In the genomic region with DNA sequence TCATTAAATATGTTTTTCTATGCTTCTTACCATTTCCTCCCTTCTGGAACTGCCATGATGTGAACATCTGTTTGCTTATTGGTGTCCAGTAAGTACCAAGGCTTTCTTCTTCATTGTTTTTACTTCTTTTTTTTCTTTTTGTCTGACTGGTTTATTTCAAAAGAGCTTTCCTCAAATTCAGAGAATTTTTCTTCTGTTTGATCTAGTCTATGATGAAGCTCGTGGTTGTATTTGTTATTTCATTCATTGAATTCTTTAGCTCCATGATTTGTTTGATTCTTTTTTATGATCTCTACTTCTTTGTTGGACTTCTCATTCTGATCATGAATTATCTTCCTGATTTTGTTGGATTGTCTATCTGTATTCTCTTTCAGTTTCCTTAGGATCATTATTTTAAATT, we compare ENCODE assay signal across 33 cellular contexts.
"Had no signal": no experiment of that assay in that cellular context is flagged by ENCODE, and none has a peak within 500 bp of the region (broad histone marks: within the 10 kb centered on the region; RNA-seq: fewer than 3 reads in every experiment).

No MANE protein-coding gene starts in this region.

- H3K27me3 ChIP-seq: adrenal gland, body of pancreas, brain microvascular endothelial cell, breast epithelium had no signal

- ATAC-seq: activated CD8-positive, alpha-beta T cell treated with anti-CD3 and anti-CD28 coated beads for 36 hours; activated naive CD4-positive, alpha-beta T cell treated with anti-CD3 and anti-CD28 coated beads, Interleukin-2, amount 50 U/mL, for 72 hours; activated T-cell treated with anti-CD3 and anti-CD28 coated beads, Interleukin-2, amount 50 U/mL, for 4 hours; activated T-cell treated with anti-CD3 and anti-CD28 coated beads, Interleukin-2, amount 50 U/mL, for 72 hours; activated T-helper 17 cell treated with anti-CD3 and anti-CD28 coated beads, Interleukin-2, amount 50 U/mL, for 72 hours; body of pancreas had no signal

- H3K9me3 ChIP-seq: body of pancreas had no signal

- H3K27ac ChIP-seq: adrenal gland, body of pancreas, brain microvascular endothelial cell, breast epithelium, VCaP had no signal

- H3K4me1 ChIP-seq: adrenal gland, body of pancreas, breast epithelium had no signal

- H3K36me3 ChIP-seq: adrenal gland, brain microvascular endothelial cell, breast epithelium had no signal

- H3K4me3 ChIP-seq: adrenal gland, body of pancreas, breast epithelium had no signal

- FAIRE-seq: astrocyte, TTC549 had no signal

- DNase-seq: activated B cell treated with CpG ODN at 0.5 μM for 24 hours; activated CD4-positive, alpha-beta memory T cell treated with anti-CD3 and anti-CD28 coated beads for 36 hours; activated CD4-positive, alpha-beta T cell treated with anti-CD3 and anti-CD28 coated beads for 4 hours; activated CD4-positive, alpha-beta T cell treated with anti-CD3 and anti-CD28 coated beads, Interleukin-2, amount 10 ng/mL, durations not matched to agents 24 days and 14 days; activated CD4-positive, alpha-beta T cell treated with anti-CD3 and anti-CD28 coated beads, Interleukin-2, amount 50 U/mL, for 1 hour; activated CD4-positive, alpha-beta T cell treated with anti-CD3 and anti-CD28 coated beads, Interleukin-2, amount 50 U/mL, for 4 hours; activated CD4-positive, CD25-positive, alpha-beta regulatory T cell treated with anti-CD3 and anti-CD28 coated beads, Interleukin-2, amount 50 U/mL, for 72 hours; activated CD8-positive, alpha-beta memory T cell treated with anti-CD3 and anti-CD28 coated beads, Interleukin-2, amount 50 U/mL, for 4 hours; activated CD8-positive, alpha-beta T cell treated with anti-CD3 and anti-CD28 coated beads for 36 hours; activated effector memory CD4-positive, alpha-beta T cell treated with anti-CD3 and anti-CD28 coated beads, Interleukin-2, amount 50 U/mL, for 16 hours; activated gamma-delta T cell treated with Interleukin-2 at 50 U/mL for 16 hours; activated naive CD4-positive, alpha-beta T cell; activated naive CD4-positive, alpha-beta T cell treated with anti-CD3 and anti-CD28 coated beads for 36 hours; activated naive CD4-positive, alpha-beta T cell treated with anti-CD3 and anti-CD28 coated beads, Interleukin-2, amount 50 U/mL, for 16 hours; activated naive CD8-positive, alpha-beta T cell treated with anti-CD3 and anti-CD28 coated beads for 36 hours; activated T-cell treated with anti-CD3 and anti-CD28 coated beads for 4 hours; activated T-cell treated with anti-CD3 and anti-CD28 coated beads, Interleukin-2, amount 50 U/mL, for 1 hour; activated T-cell treated with anti-CD3 and anti-CD28 coated beads, Interleukin-2, amount 50 U/mL, for 4 hours; activated T-cell treated with anti-CD3 and anti-CD28 coated beads, Interleukin-2, amount 50 U/mL, for 72 hours; adrenal gland; amniotic stem cell; aorta; body of pancreas; brain microvascular endothelial cell; central memory CD4-positive, alpha-beta T cell; T-helper 2 cell; T-helper 9 cell had no signal
